18 cellular contexts compared by ENCODE assay signal in the genomic region with DNA sequence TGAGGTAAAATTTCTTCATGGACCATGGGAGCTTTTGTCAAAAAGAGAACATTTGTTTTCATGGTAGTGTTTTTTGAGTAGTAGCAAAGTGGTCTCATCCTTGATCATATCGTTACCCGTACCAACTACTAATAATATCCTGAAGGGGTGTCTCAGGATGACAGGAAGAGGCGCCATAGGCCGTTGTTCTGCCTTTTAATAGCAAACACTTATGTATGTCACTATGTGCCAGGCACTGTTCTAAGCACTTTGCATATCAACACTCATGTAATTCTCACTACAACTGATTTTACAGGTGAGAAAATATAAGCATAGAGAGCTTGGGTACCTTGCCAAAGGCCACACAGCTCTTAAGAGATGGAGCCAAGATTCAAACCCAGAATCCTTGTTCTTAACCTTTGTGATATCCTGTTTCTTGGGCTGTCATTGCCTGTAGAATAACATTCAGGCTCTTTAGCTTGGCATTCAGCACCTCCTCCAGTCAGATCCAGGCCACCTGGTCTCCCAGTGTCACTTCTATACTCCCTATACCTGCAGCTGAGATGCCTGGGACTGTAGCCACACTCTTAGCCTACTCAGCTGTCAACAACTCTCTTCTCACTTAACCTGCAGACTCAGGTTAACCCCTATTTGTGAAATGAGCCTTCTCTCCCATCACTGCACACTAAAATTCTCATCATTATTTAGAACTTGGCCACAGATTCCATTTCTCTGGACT.
DNase-seq lines count a peak whose midpoint lies in the region; ATAC-seq, FAIRE-seq and TF ChIP-seq lines count a peak whose summit lies in the region.
"Had no signal": no experiment of that assay in that cellular context is flagged by ENCODE, and none has a peak within 500 bp of the region (broad histone marks: within the 10 kb centered on the region; RNA-seq: fewer than 3 reads in every experiment).

No MANE protein-coding gene starts in this region.

- no peak overlapping the region for H3K4me3 Mint-ChIP-seq in memory B cell
- H3K4me3 Mint-ChIP-seq: B cell; CD4-positive, CD25-positive, alpha-beta regulatory T cell; CD8-positive, alpha-beta T cell; GM23338 had no signal

- POLR2A ChIA-PET in A673 (lab: Charles Lee; ENCODE audit: low non-redundant PET): no interaction called here

- peak overlapping the region; percentile 60 for H3K27ac Mint-ChIP-seq in memory B cell
- H3K27ac Mint-ChIP-seq: B cell; CD8-positive, alpha-beta T cell; GM23338 had no signal

- H3K4me1 ChIP-seq in A673 (ENCODE audit: insufficient read depth, low read length, poor library complexity, severe bottlenecking): peaks cover 69% of the 10 kb centered on the region
- H3K4me1 ChIP-seq in heart right ventricle: peaks cover 0 to 11% (median 0%) of the 10 kb centered on the region in 9 donors
- H3K4me1 ChIP-seq: Caco-2 had no signal

- no peak overlapping the region for H3K4me3 ChIP-seq in A673 (ENCODE audit: low read depth, low read length, poor library complexity, severe bottlenecking)
- no peak overlapping the region for H3K4me3 ChIP-seq in heart right ventricle
- H3K4me3 ChIP-seq: BLaER1, GM23338 had no signal

- CTCF ChIA-PET in A673 (lab: Charles Lee): interaction anchor here (0.9 kb wide), 1 partner anchor 11 kb away, joined by 5 read pairs; no protein-coding TSS in a partner anchor

- H3K4me1 Mint-ChIP-seq in memory B cell: no peaks in the 10 kb centered on the region

- FAIRE-seq in H54 (lab: Jason Lieb, UNC): peak; percentile 30
- no peak for FAIRE-seq in HTR-8/SVneo (lab: Jason Lieb, UNC)
- FAIRE-seq: G401.6, GM12892 had no signal

- no peak for TF ChIP-seq POLR2A in H54 (IDR thresholded peaks at IDR 0.05; ENCODE audit: low read depth, low read length)

- no peaks in the 10 kb centered on the region for H3K9me3 Mint-ChIP-seq in memory B cell
- H3K9me3 Mint-ChIP-seq: CD4-positive, CD25-positive, alpha-beta regulatory T cell; CD8-positive, alpha-beta T cell; GM23338 had no signal

- TF ChIP-seq CTCF in A673 (conservative IDR thresholded peaks at IDR 0.05; ENCODE audit: low read depth, low read length) (no peak), heart right ventricle (IDR thresholded peaks at IDR 0.05) (no peak)

- no peaks in the 10 kb centered on the region for H3K27me3 Mint-ChIP-seq in memory B cell
- H3K27me3 Mint-ChIP-seq: B cell; CD4-positive, CD25-positive, alpha-beta regulatory T cell had no signal

- no peaks in the 10 kb centered on the region for H3K27me3 ChIP-seq in A673 (replicated peaks; ENCODE audit: insufficient read depth, low read depth, low read length, poor library complexity)
- no peaks in the 10 kb centered on the region for H3K27me3 ChIP-seq in heart right ventricle
- H3K27me3 ChIP-seq: BLaER1 had no signal

- peak overlapping the region; percentile 72 for H3K27ac ChIP-seq in A673 (ENCODE audit: low read depth, low read length, poor library complexity, severe bottlenecking)
- H3K27ac ChIP-seq in heart right ventricle: no peak overlapping the region
- H3K27ac ChIP-seq: BLaER1, C4-2B had no signal

- H3K9me3 ChIP-seq in A673 (ENCODE audit: low read depth, low read length, poor library complexity, severe bottlenecking) (no peaks in the 10 kb centered on the region), heart right ventricle (no peaks in the 10 kb centered on the region)
- H3K9me3 ChIP-seq: BLaER1, Caco-2 had no signal

- no TSS peak for BruUV-seq in A673 (replicated peaks; lab: Mats Ljungman, UMichigan)

- H3K36me3 ChIP-seq in A673 (ENCODE audit: insufficient read depth, low read length, poor library complexity, severe bottlenecking) (peaks cover 12% of the 10 kb centered on the region), heart right ventricle (peaks cover 0 to 89% (median 33%) of the 10 kb centered on the region in 9 donors)

- DNase-seq in A673 (ENCODE audit: low spot score) (no peak), H54 (ENCODE audit: insufficient read length, low spot score) (no peak), heart right ventricle (no peak), memory B cell (ENCODE audit: low spot score in 2 of 2) (no peak), HTR-8/SVneo (ENCODE audit: insufficient read length, low spot score) (no peak)
- DNase-seq: Caco-2; CD4-positive, CD25-positive, alpha-beta regulatory T cell; CD8-positive, alpha-beta T cell; DMS153; DND-41; HCEC 1CT had no signal

- peaks cover 36% of the 10 kb centered on the region for H3K36me3 Mint-ChIP-seq in memory B cell

- ATAC-seq in heart right ventricle: peak in 5 of 8 donors; percentile 33 to 77 (median 66)
- no peak for ATAC-seq in memory B cell (ENCODE audit: low read depth)
- no peak for ATAC-seq in HG03521 (IDR thresholded peaks at IDR 0.05; ENCODE audit: unreplicated experiment)
- ATAC-seq: CD8-positive, alpha-beta T cell; GM23338 had no signal

- 61 to 66% methylated on average over 4 of the region's 4 CpGs for WGBS in heart right ventricle, 2 donors

- intact Hi-C loops in A673 (cut with micrococcal nuclease; ENCODE audit: unreplicated experiment): loop anchor here (5.0 kb wide), 1 partner anchor 836 kb away; a partner anchor contains a TSS
- intact Hi-C loops in heart right ventricle (cut with DNase I): loop anchor here in 1 of 10 donors (5.0 kb wide), 1 partner anchor 114 kb away; a partner anchor contains a TSS

Comparison
In these comparisons a context has a peak if more than half of its experiments do, and no peak if none do; other contexts are left out.
1. ATAC-seq: peak in heart right ventricle (5 of 8); none in memory B cell (single experiment) and HG03521 (single experiment).